Comparison of ENCODE assay signal across 27 cellular contexts in genomic region chr2:61499060-61499459, GRCh38.
"Had no signal": no experiment of that assay in that cellular context is flagged by ENCODE, and none has a peak within 500 bp of the region (broad histone marks: within the 10 kb centered on the region; RNA-seq: fewer than 3 reads in every experiment).

No MANE protein-coding gene starts in this region.

- H3K4me1 ChIP-seq: foreskin keratinocyte, heart right ventricle, neural progenitor cell, parathyroid adenoma, suprapubic skin, transverse colon had no signal

- H3K4me2 ChIP-seq: neural progenitor cell had no signal

- H3K27ac Mint-ChIP-seq: nephron; neural progenitor cell; stimulated activated naive CD8-positive, alpha-beta T cell treated with anti-CD3 and anti-CD28 coated beads, Interleukin-15, amount 100 ng/mL, for 72 hours had no signal

- H3K9me3 ChIP-seq: esophagus muscularis mucosa, gastroesophageal sphincter, heart right ventricle, left lung, right lobe of liver, suprapubic skin, transverse colon had no signal

- H3K27ac ChIP-seq: coronary artery, esophagus muscularis mucosa, foreskin keratinocyte, gastroesophageal sphincter, heart right ventricle, left lung, neural progenitor cell, parathyroid adenoma, right lobe of liver, suprapubic skin, transverse colon had no signal

- H3K4me3 ChIP-seq: coronary artery, esophagus muscularis mucosa, gastroesophageal sphincter, heart right ventricle, left lung, neural progenitor cell, right lobe of liver, suprapubic skin, transverse colon had no signal

- FAIRE-seq: endothelial cell of umbilical vein, islet of Langerhans, small intestine had no signal

- H3K27me3 ChIP-seq: esophagus muscularis mucosa, foreskin keratinocyte, gastroesophageal sphincter, heart right ventricle, left lung, neural progenitor cell, right lobe of liver, suprapubic skin, transverse colon had no signal

- H3K9me3 Mint-ChIP-seq: naive thymus-derived CD4-positive, alpha-beta T cell; nephron; neural progenitor cell; stimulated activated naive CD8-positive, alpha-beta T cell treated with anti-CD3 and anti-CD28 coated beads, Interleukin-15, amount 100 ng/mL, for 72 hours had no signal

- ATAC-seq: foreskin keratinocyte; gastroesophageal sphincter; heart right ventricle; left cardiac atrium; left lung; naive thymus-derived CD4-positive, alpha-beta T cell; right lobe of liver; stimulated activated naive CD8-positive, alpha-beta T cell treated with anti-CD3 and anti-CD28 coated beads, Interleukin-15, amount 100 ng/mL, for 72 hours had no signal

- DNase-seq: dermis blood vessel endothelial cell; effector memory CD4-positive, alpha-beta T cell; foreskin keratinocyte; heart right ventricle; hippocampal formation; left cardiac atrium; left lung; mesendoderm; midbrain; naive thymus-derived CD4-positive, alpha-beta T cell; right lobe of liver; small intestine; stimulated activated CD4-positive, alpha-beta T cell treated with anti-CD3 and anti-CD28 coated beads, Interleukin-15, amount 100 ng/mL, for 24 hours; stimulated activated CD4-positive, alpha-beta T cell treated with anti-CD3 and anti-CD28 coated beads, Interleukin-2, amount 100 ng/mL, for 48 hours; stimulated activated naive CD4-positive, alpha-beta T cell; stimulated activated naive CD8-positive, alpha-beta T cell treated with anti-CD3 and anti-CD28 coated beads, Interleukin-15, amount 100 ng/mL, for 72 hours; transverse colon had no signal

- H2AFZ ChIP-seq: neural progenitor cell, parathyroid adenoma had no signal

- H3K4me1 Mint-ChIP-seq: nephron, neural progenitor cell had no signal

- H3K27me3 Mint-ChIP-seq: naive thymus-derived CD4-positive, alpha-beta T cell; progenitor cell of endocrine pancreas; stimulated activated naive CD8-positive, alpha-beta T cell treated with anti-CD3 and anti-CD28 coated beads, Interleukin-15, amount 100 ng/mL, for 72 hours had no signal

- H3K4me3 Mint-ChIP-seq: naive thymus-derived CD4-positive, alpha-beta T cell; nephron; neural progenitor cell; stimulated activated naive CD8-positive, alpha-beta T cell treated with anti-CD3 and anti-CD28 coated beads, Interleukin-15, amount 100 ng/mL, for 72 hours had no signal

- H3K9ac ChIP-seq: neural progenitor cell, parathyroid adenoma had no signal
